1 cellular context compared by ENCODE assay signal in genomic region chr1:31417148-31417547, GRCh38.
TF ChIP-seq lines count a peak whose summit lies in the region.

No MANE protein-coding gene starts in this region.

TF ChIP-seq in HepG2, 621 proteins besides CTCF, POLR2A, EP300 and RAD21 (continued from another document and continues in another):
- TF ChIP-seq RFX3 (CRISPR knock-in tag; IDR thresholded peaks at IDR 0.05): no peak
- peak; percentile 56 for TF ChIP-seq MEF2D (CRISPR knock-in tag; IDR thresholded peaks at IDR 0.05)
- no peak for TF ChIP-seq KLF15 (CRISPR knock-in tag; IDR thresholded peaks at IDR 0.05; ENCODE audit: borderline replicate concordance)
- TF ChIP-seq CEBPB (IDR thresholded peaks at IDR 0.05; ENCODE audit: borderline replicate concordance, low read depth, low read length): peak; percentile 99
- TF ChIP-seq NCOA1 (CRISPR knock-in tag; IDR thresholded peaks at IDR 0.05): no peak
- TF ChIP-seq FOXK1 (CRISPR knock-in tag; IDR thresholded peaks at IDR 0.05; ENCODE audit: borderline replicate concordance, low read depth): peak; percentile 69; the same call in 1 of the 2 replicates
- TF ChIP-seq HMGXB4 (CRISPR knock-in tag; IDR thresholded peaks at IDR 0.05; ENCODE audit: borderline replicate concordance in 1 of 2, low read depth in 1 of 2): peak in 1 of 2 experiments; percentile 50; a peak in 1 of 4 replicates
- 0 out of 2 replicates have a peak, but pooled peaks have one; percentile 59 for TF ChIP-seq ZBTB3 (CRISPR knock-in tag; IDR thresholded peaks at IDR 0.05; ENCODE audit: borderline replicate concordance, low read depth)
- TF ChIP-seq SATB2 (CRISPR knock-in tag; IDR thresholded peaks at IDR 0.05): no peak
- peak; percentile 40; the same call in 1 of the 2 replicates for TF ChIP-seq ZFX (CRISPR knock-in tag; IDR thresholded peaks at IDR 0.05; ENCODE audit: low read depth)
- peak; percentile 92 for TF ChIP-seq ZBTB39 (CRISPR knock-in tag; IDR thresholded peaks at IDR 0.05)
- 0 out of 2 replicates have a peak, but pooled peaks have one; percentile 61 for TF ChIP-seq NAIF1 (CRISPR knock-in tag; IDR thresholded peaks at IDR 0.05; ENCODE audit: borderline replicate concordance)
- peak; percentile 68 for TF ChIP-seq PRDM10 (CRISPR knock-in tag; IDR thresholded peaks at IDR 0.05; ENCODE audit: low read depth)
- TF ChIP-seq MXI1 (IDR thresholded peaks at IDR 0.05; ENCODE audit: borderline replicate concordance, low read depth, low read length): peak; percentile 81; the same call in 1 of the 3 replicates
- no peak for TF ChIP-seq FOSL1 (CRISPR knock-in tag; IDR thresholded peaks at IDR 0.05; ENCODE audit: borderline replicate concordance)
- TF ChIP-seq ZNF333 (CRISPR knock-in tag; IDR thresholded peaks at IDR 0.05; ENCODE audit: borderline replicate concordance): no peak
- no peak for TF ChIP-seq KDM5B (CRISPR knock-in tag; IDR thresholded peaks at IDR 0.05; ENCODE audit: borderline replicate concordance)
- peak; percentile 63 for TF ChIP-seq CREM (IDR thresholded peaks at IDR 0.05)
- TF ChIP-seq CREM (CRISPR knock-in tag; IDR thresholded peaks at IDR 0.05): no peak
- peak; percentile 97 for TF ChIP-seq MED1 (CRISPR knock-in tag; IDR thresholded peaks at IDR 0.05)
- TF ChIP-seq HNF4G (IDR thresholded peaks at IDR 0.05; ENCODE audit: borderline replicate concordance, low read depth, low read length): peak; percentile 91
- peak; percentile 88; the same call in 1 of the 2 replicates for TF ChIP-seq HNF4G (CRISPR knock-in tag; IDR thresholded peaks at IDR 0.05; ENCODE audit: borderline replicate concordance, low read depth)
- TF ChIP-seq GRHL1 (CRISPR knock-in tag; conservative IDR thresholded peaks at IDR 0.05): no peak
- TF ChIP-seq FOXJ3 (CRISPR knock-in tag; IDR thresholded peaks at IDR 0.05; ENCODE audit: borderline replicate concordance): peak; percentile 26; the same call in 1 of the 2 replicates
- TF ChIP-seq ZNF616 (CRISPR knock-in tag; IDR thresholded peaks at IDR 0.05; ENCODE audit: low read depth): no peak
- no peak for TF ChIP-seq ZNF75D (CRISPR knock-in tag; IDR thresholded peaks at IDR 0.05; ENCODE audit: borderline replicate concordance)
- no peak for TF ChIP-seq PLRG1 (conservative IDR thresholded peaks at IDR 0.05)
- TF ChIP-seq ZBED4 (CRISPR knock-in tag; IDR thresholded peaks at IDR 0.05; ENCODE audit: borderline replicate concordance): peak; percentile 29; the same call in 1 of the 2 replicates
- TF ChIP-seq PRDM15 (CRISPR knock-in tag; IDR thresholded peaks at IDR 0.05): no peak
- no peak for TF ChIP-seq ZNF329 (CRISPR knock-in tag; IDR thresholded peaks at IDR 0.05; ENCODE audit: low read depth)
- 0 out of 2 replicates have a peak, but pooled peaks have one; percentile 51 for TF ChIP-seq HNF1A (IDR thresholded peaks at IDR 0.05; ENCODE audit: low read depth)
- TF ChIP-seq HNF1A (CRISPR knock-in tag; IDR thresholded peaks at IDR 0.05; ENCODE audit: borderline replicate concordance): no peak
- peak; percentile 66; the same call in 1 of the 2 replicates for TF ChIP-seq TFAP4 (IDR thresholded peaks at IDR 0.05; ENCODE audit: borderline replicate concordance, low read depth)
